In genomic region chr3:110932515-110933095, GRCh38 we compare ENCODE assay signal across 25 cellular contexts.
DNase-seq lines count a peak whose midpoint lies in the region; ATAC-seq lines count a peak whose summit lies in the region.
"Had no signal": no experiment of that assay in that cellular context is flagged by ENCODE, and none has a peak within 500 bp of the region (broad histone marks: within the 10 kb centered on the region; RNA-seq: fewer than 3 reads in every experiment).

No MANE protein-coding gene starts in this region.

- H3K27ac Mint-ChIP-seq in activated CD8-positive, alpha-beta T cell treated with anti-CD3 and anti-CD28 coated beads, Interleukin-2, amount 10 ng/mL, durations not matched to agents 7 days and 5 days = no peak overlapping the region
- H3K27ac Mint-ChIP-seq: activated naive CD8-positive, alpha-beta T cell treated with anti-CD3 and anti-CD28 coated beads, Interleukin-2, amount 50 U/mL, for 24 hours; activated T-helper 17 cell treated with anti-CD3 and anti-CD28 coated beads, Interleukin-2, amount 50 U/mL, for 72 hours; endodermal cell; IgD-negative memory B cell; memory B cell; natural killer cell treated with Interleukin-12 subunit alpha and Interleukin-12 subunit beta and Interleukin-15 and Interleukin-18, amount 100 ng/mL, for 72 hours; stimulated activated naive CD8-positive, alpha-beta T cell treated with anti-CD3 and anti-CD28 coated beads, Interleukin-15, Interleukin-2, amounts not matched to agents 100 ng/mL and 50 ng/mL, for 24 hours had no signal

- no peak overlapping the region for H3K4me3 Mint-ChIP-seq in activated CD8-positive, alpha-beta T cell treated with anti-CD3 and anti-CD28 coated beads, Interleukin-2, amount 10 ng/mL, durations not matched to agents 7 days and 5 days
- H3K4me3 Mint-ChIP-seq: activated naive CD8-positive, alpha-beta T cell treated with anti-CD3 and anti-CD28 coated beads, Interleukin-2, amount 50 U/mL, for 24 hours; activated T-helper 17 cell treated with anti-CD3 and anti-CD28 coated beads, Interleukin-2, amount 50 U/mL, for 72 hours; endodermal cell; IgD-negative memory B cell; memory B cell; natural killer cell treated with Interleukin-12 subunit alpha and Interleukin-12 subunit beta and Interleukin-15 and Interleukin-18, amount 100 ng/mL, for 72 hours; stimulated activated naive CD8-positive, alpha-beta T cell treated with anti-CD3 and anti-CD28 coated beads, Interleukin-15, Interleukin-2, amounts not matched to agents 100 ng/mL and 50 ng/mL, for 24 hours had no signal

- CTCF ChIA-PET in activated CD8-positive, alpha-beta T cell treated with anti-CD3 and anti-CD28 coated beads, Interleukin-2, amount 10 ng/mL, durations not matched to agents 7 days and 5 days (lab: Charles Lee) = interaction anchor here (1.1 kb wide), 1 partner anchor 9 kb away, joined by 3 read pairs; no protein-coding TSS in a partner anchor

- no peaks in the 10 kb centered on the region for H3K36me3 Mint-ChIP-seq in activated CD8-positive, alpha-beta T cell treated with anti-CD3 and anti-CD28 coated beads, Interleukin-2, amount 10 ng/mL, durations not matched to agents 7 days and 5 days (ENCODE audit: low read depth)
- H3K36me3 Mint-ChIP-seq: IgD-negative memory B cell; memory B cell; natural killer cell treated with Interleukin-12 subunit alpha and Interleukin-12 subunit beta and Interleukin-15 and Interleukin-18, amount 100 ng/mL, for 72 hours had no signal

- DNase-seq in NCI-H1694 (lab: John Stamatoyannopoulos, UW) (peak; percentile 3), NCI-H1694 treated with DMSO at 0.1 percent for 48 hours (lab: John Stamatoyannopoulos, UW) (no peak), astrocyte of the hippocampus (ENCODE audit: low read depth, low spot score) (peak; percentile 5), fibroblast of the conjunctiva (ENCODE audit: low read depth) (peak; percentile 26), stromal cell of bone marrow (ENCODE audit: low read depth) (peak; percentile 3), NCI-H510A (lab: John Stamatoyannopoulos, UW) (no peak)
- DNase-seq in activated CD8-positive, alpha-beta T cell treated with anti-CD3 and anti-CD28 coated beads, Interleukin-2, amount 10 ng/mL, durations not matched to agents 7 days and 5 days = no peak
- DNase-seq: activated naive CD8-positive, alpha-beta T cell treated with anti-CD3 and anti-CD28 coated beads, Interleukin-2, amount 50 U/mL, for 24 hours; central memory CD4-positive, alpha-beta T cell; endodermal cell; foreskin melanocyte; kidney glomerular epithelial cell; NCI-H226; posterior cingulate gyrus; stimulated activated CD4-positive, alpha-beta T cell treated with anti-CD3 and anti-CD28 coated beads, Interleukin-2, amount 100 ng/mL, for 48 hours; T1000; upper lobe of left lung had no signal

- no peaks in the 10 kb centered on the region for H3K4me1 Mint-ChIP-seq in activated CD8-positive, alpha-beta T cell treated with anti-CD3 and anti-CD28 coated beads, Interleukin-2, amount 10 ng/mL, durations not matched to agents 7 days and 5 days (ENCODE audit: low read depth)
- H3K4me1 Mint-ChIP-seq: activated naive CD8-positive, alpha-beta T cell treated with anti-CD3 and anti-CD28 coated beads, Interleukin-2, amount 50 U/mL, for 24 hours; activated T-helper 17 cell treated with anti-CD3 and anti-CD28 coated beads, Interleukin-2, amount 50 U/mL, for 72 hours; endodermal cell; IgD-negative memory B cell; memory B cell had no signal

- no peak for ATAC-seq in activated CD8-positive, alpha-beta T cell treated with anti-CD3 and anti-CD28 coated beads, Interleukin-2, amount 10 ng/mL, durations not matched to agents 7 days and 5 days
- no peak for ATAC-seq in GM19035 (IDR thresholded peaks at IDR 0.05; ENCODE audit: unreplicated experiment)
- ATAC-seq: activated CD4-positive, CD25-positive, alpha-beta regulatory T cell treated with anti-CD3 and anti-CD28 coated beads, Interleukin-2, amount 50 U/mL, for 24 hours; activated naive CD8-positive, alpha-beta T cell treated with anti-CD3 and anti-CD28 coated beads, Interleukin-2, amount 50 U/mL, for 24 hours; activated T-helper 17 cell treated with anti-CD3 and anti-CD28 coated beads, Interleukin-2, amount 50 U/mL, for 72 hours; natural killer cell treated with Interleukin-12 subunit alpha and Interleukin-12 subunit beta and Interleukin-15 and Interleukin-18, amount 100 ng/mL, for 72 hours; Panc1 had no signal

- POLR2A ChIA-PET in activated CD8-positive, alpha-beta T cell treated with anti-CD3 and anti-CD28 coated beads, Interleukin-2, amount 10 ng/mL, durations not matched to agents 7 days and 5 days (lab: Charles Lee) = no interaction called here

- H3K27me3 Mint-ChIP-seq in activated CD8-positive, alpha-beta T cell treated with anti-CD3 and anti-CD28 coated beads, Interleukin-2, amount 10 ng/mL, durations not matched to agents 7 days and 5 days (ENCODE audit: low read depth) = peaks cover 3% of the 10 kb centered on the region
- H3K27me3 Mint-ChIP-seq: activated T-helper 17 cell treated with anti-CD3 and anti-CD28 coated beads, Interleukin-2, amount 50 U/mL, for 72 hours; memory B cell had no signal

- no peaks in the 10 kb centered on the region for H3K9me3 Mint-ChIP-seq in activated CD8-positive, alpha-beta T cell treated with anti-CD3 and anti-CD28 coated beads, Interleukin-2, amount 10 ng/mL, durations not matched to agents 7 days and 5 days (ENCODE audit: insufficient read depth)
- H3K9me3 Mint-ChIP-seq: activated naive CD8-positive, alpha-beta T cell treated with anti-CD3 and anti-CD28 coated beads, Interleukin-2, amount 50 U/mL, for 24 hours; activated T-helper 17 cell treated with anti-CD3 and anti-CD28 coated beads, Interleukin-2, amount 50 U/mL, for 72 hours; endodermal cell; IgD-negative memory B cell; stimulated activated naive CD8-positive, alpha-beta T cell treated with anti-CD3 and anti-CD28 coated beads, Interleukin-15, Interleukin-2, amounts not matched to agents 100 ng/mL and 50 ng/mL, for 24 hours had no signal

Comparison
In these comparisons a context has a peak if more than half of its experiments do, and no peak if none do; other contexts are left out.
1. DNase-seq: peak in NCI-H1694 (single experiment), astrocyte of the hippocampus (single experiment), fibroblast of the conjunctiva (single experiment) and stromal cell of bone marrow (single experiment); none in NCI-H1694 treated with DMSO at 0.1 percent for 48 hours (single experiment), activated CD8-positive, alpha-beta T cell treated with anti-CD3 and anti-CD28 coated beads, Interleukin-2, amount 10 ng/mL, durations not matched to agents 7 days and 5 days (single experiment) and NCI-H510A (single experiment).